In genomic region chr11:108734956-108735559, GRCh38 we compare ENCODE assay signal across 1 cellular context.
TF ChIP-seq lines count a peak whose summit lies in the region.

No MANE protein-coding gene starts in this region.

TF ChIP-seq in GM23338, 12 proteins besides CTCF, POLR2A, EP300 and RAD21 (continued from another document):
- TF ChIP-seq, protein P1, sequence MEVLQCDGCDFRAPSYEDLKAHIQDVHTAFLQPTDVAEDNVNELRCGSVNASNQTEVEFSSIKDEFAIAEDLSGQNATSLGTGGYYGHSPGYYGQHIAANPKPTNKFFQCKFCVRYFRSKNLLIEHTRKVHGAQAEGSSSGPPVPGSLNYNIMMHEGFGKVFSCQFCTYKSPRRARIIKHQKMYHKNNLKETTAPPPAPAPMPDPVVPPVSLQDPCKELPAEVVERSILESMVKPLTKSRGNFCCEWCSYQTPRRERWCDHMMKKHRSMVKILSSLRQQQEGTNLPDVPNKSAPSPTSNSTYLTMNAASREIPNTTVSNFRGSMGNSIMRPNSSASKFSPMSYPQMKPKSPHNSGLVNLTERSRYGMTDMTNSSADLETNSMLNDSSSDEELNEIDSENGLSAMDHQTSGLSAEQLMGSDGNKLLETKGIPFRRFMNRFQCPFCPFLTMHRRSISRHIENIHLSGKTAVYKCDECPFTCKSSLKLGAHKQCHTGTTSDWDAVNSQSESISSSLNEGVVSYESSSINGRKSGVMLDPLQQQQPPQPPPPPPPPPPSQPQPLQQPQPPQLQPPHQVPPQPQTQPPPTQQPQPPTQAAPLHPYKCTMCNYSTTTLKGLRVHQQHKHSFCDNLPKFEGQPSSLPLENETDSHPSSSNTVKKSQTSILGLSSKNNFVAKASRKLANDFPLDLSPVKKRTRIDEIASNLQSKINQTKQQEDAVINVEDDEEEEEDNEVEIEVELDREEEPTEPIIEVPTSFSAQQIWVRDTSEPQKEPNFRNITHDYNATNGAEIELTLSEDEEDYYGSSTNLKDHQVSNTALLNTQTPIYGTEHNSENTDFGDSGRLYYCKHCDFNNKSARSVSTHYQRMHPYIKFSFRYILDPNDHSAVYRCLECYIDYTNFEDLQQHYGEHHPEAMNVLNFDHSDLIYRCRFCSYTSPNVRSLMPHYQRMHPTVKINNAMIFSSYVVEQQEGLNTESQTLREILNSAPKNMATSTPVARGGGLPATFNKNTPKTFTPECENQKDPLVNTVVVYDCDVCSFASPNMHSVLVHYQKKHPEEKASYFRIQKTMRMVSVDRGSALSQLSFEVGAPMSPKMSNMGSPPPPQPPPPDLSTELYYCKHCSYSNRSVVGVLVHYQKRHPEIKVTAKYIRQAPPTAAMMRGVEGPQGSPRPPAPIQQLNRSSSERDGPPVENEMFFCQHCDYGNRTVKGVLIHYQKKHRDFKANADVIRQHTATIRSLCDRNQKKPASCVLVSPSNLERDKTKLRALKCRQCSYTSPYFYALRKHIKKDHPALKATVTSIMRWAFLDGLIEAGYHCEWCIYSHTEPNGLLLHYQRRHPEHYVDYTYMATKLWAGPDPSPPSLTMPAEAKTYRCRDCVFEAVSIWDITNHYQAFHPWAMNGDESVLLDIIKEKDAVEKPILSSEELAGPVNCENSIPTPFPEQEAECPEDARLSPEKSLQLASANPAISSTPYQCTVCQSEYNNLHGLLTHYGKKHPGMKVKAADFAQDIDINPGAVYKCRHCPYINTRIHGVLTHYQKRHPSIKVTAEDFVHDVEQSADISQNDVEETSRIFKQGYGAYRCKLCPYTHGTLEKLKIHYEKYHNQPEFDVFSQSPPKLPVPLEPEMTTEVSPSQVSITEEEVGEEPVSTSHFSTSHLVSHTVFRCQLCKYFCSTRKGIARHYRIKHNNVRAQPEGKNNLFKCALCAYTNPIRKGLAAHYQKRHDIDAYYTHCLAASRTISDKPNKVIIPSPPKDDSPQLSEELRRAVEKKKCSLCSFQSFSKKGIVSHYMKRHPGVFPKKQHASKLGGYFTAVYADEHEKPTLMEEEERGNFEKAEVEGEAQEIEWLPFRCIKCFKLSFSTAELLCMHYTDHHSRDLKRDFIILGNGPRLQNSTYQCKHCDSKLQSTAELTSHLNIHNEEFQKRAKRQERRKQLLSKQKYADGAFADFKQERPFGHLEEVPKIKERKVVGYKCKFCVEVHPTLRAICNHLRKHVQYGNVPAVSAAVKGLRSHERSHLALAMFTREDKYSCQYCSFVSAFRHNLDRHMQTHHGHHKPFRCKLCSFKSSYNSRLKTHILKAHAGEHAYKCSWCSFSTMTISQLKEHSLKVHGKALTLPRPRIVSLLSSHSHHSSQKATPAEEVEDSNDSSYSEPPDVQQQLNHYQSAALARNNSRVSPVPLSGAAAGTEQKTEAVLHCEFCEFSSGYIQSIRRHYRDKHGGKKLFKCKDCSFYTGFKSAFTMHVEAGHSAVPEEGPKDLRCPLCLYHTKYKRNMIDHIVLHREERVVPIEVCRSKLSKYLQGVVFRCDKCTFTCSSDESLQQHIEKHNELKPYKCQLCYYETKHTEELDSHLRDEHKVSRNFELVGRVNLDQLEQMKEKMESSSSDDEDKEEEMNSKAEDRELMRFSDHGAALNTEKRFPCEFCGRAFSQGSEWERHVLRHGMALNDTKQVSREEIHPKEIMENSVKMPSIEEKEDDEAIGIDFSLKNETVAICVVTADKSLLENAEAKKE (CRISPR knock-in tag; IDR thresholded peaks at IDR 0.05) = no peak
- TF ChIP-seq POLR2AphosphoS5 (IDR thresholded peaks at IDR 0.05; ENCODE audit: low read depth) (no peak), STAT1 (IDR thresholded peaks at IDR 0.05; ENCODE audit: unreplicated experiment) (no peak), CREB1 (CRISPR knock-in tag; IDR thresholded peaks at IDR 0.05; ENCODE audit: low read depth) (no peak)
- TF ChIP-seq, protein P2, sequence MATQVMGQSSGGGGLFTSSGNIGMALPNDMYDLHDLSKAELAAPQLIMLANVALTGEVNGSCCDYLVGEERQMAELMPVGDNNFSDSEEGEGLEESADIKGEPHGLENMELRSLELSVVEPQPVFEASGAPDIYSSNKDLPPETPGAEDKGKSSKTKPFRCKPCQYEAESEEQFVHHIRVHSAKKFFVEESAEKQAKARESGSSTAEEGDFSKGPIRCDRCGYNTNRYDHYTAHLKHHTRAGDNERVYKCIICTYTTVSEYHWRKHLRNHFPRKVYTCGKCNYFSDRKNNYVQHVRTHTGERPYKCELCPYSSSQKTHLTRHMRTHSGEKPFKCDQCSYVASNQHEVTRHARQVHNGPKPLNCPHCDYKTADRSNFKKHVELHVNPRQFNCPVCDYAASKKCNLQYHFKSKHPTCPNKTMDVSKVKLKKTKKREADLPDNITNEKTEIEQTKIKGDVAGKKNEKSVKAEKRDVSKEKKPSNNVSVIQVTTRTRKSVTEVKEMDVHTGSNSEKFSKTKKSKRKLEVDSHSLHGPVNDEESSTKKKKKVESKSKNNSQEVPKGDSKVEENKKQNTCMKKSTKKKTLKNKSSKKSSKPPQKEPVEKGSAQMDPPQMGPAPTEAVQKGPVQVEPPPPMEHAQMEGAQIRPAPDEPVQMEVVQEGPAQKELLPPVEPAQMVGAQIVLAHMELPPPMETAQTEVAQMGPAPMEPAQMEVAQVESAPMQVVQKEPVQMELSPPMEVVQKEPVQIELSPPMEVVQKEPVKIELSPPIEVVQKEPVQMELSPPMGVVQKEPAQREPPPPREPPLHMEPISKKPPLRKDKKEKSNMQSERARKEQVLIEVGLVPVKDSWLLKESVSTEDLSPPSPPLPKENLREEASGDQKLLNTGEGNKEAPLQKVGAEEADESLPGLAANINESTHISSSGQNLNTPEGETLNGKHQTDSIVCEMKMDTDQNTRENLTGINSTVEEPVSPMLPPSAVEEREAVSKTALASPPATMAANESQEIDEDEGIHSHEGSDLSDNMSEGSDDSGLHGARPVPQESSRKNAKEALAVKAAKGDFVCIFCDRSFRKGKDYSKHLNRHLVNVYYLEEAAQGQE (IDR thresholded peaks at IDR 0.05; ENCODE audit: unreplicated experiment) = no peak
TF ChIP-seq in GM23338: peak in this region for 0.
